9 cellular contexts compared by ENCODE assay signal in the genomic region with DNA sequence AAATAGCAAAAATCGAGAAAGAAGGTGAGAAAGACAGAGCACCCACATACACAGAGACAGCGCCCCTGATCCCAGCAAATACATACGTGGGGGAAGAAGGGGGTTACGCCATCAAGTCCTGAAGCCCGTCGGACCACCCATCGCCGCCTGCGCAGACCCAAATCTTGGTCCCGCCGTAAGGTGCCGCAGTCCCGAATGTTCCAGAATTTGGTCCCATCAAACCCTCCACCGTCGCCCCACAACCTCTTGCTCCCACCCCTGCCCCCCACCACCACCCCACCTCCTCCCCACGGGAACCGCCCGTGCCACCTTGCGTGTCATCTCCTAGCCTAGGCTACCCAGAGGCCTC.
DNase-seq lines count a peak whose midpoint lies in the region; ATAC-seq and TF ChIP-seq lines count a peak whose summit lies in the region.
"Had no signal": no experiment of that assay in that cellular context is flagged by ENCODE, and none has a peak within 500 bp of the region (broad histone marks: within the 10 kb centered on the region; RNA-seq: fewer than 3 reads in every experiment).

No MANE protein-coding gene starts in this region.

- peaks cover 7% of the 10 kb centered on the region for H3F3A ChIP-seq in SU-DHL-6 (ENCODE audit: insufficient read depth)

- H4K20me1 ChIP-seq in SU-DHL-6 (ENCODE audit: low read depth, low read length), result no peaks in the 10 kb centered on the region

- ATAC-seq in GM18505 (IDR thresholded peaks at IDR 0.05; ENCODE audit: unreplicated experiment), result no peak
- ATAC-seq in HG03354 (IDR thresholded peaks at IDR 0.05; ENCODE audit: poor library complexity, severe bottlenecking, unreplicated experiment), result no peak

- TF ChIP-seq POLR2A in esophagus squamous epithelium (IDR thresholded peaks at IDR 0.05) (no peak), ovary (IDR thresholded peaks at IDR 0.05) (no peak), GM18505 (IDR thresholded peaks at IDR 0.05; ENCODE audit: borderline replicate concordance, extremely low read depth, insufficient read depth, insufficient read length) (no peak)

- CTCF ChIA-PET in BJ (lab: Yijun Ruan, JAX), result interaction anchor here (0.6 to 20.7 kb wide), 13 partner anchors 9 to 204 kb away, joined by 3 to 332 read pairs (median 4); no protein-coding TSS in a partner anchor

- peaks cover 2% of the 10 kb centered on the region; the same call in 1 of the 2 replicates for H3K36me3 ChIP-seq in BJ (ENCODE audit: control insufficient read depth, insufficient read depth, low read length)
- no peaks in the 10 kb centered on the region for H3K36me3 ChIP-seq in SU-DHL-6 (ENCODE audit: low read length)
- peaks cover 0 to 35% (median 0%) of the 10 kb centered on the region in 3 donors for H3K36me3 ChIP-seq in esophagus squamous epithelium
- H3K36me3 ChIP-seq in ovary, result no peaks in the 10 kb centered on the region

- 35 to 44% methylated on average over 15 to 19 of the region's 19 CpGs for WGBS in esophagus squamous epithelium, 2 donors
- 11 to 21% (median 14%) methylated on average over 19 of the region's 19 CpGs for WGBS in ovary, 3 donors

- H3K27me3 ChIP-seq in BJ (ENCODE audit: control insufficient read depth, insufficient read depth, low read length) (no peaks in the 10 kb centered on the region), SU-DHL-6 (ENCODE audit: low read length) (no peaks in the 10 kb centered on the region), esophagus squamous epithelium (no peaks in the 10 kb centered on the region), ovary (no peaks in the 10 kb centered on the region)

- POLR2A ChIA-PET in BJ (lab: Charles Lee), result interaction anchor here (0.6 kb wide), 1 partner anchor 140 kb away, joined by 17 read pairs; no protein-coding TSS in a partner anchor

- DNase-seq in BJ (ENCODE audit: low read depth), result no peak
- DNase-seq in esophagus squamous epithelium (lab: John Stamatoyannopoulos, UW), result no peak
- no peak for DNase-seq in ovary
- DNase-seq in NCI-H1930 (lab: John Stamatoyannopoulos, UW), result no peak
- no peak for DNase-seq in NCI-H2196 treated with DMSO at 0.1 percent for 48 hours (lab: John Stamatoyannopoulos, UW; ENCODE audit: unreplicated experiment)
- DNase-seq: NCI-H2081 treated with DMSO at 0.1 percent for 48 hours had no signal

- H3K9ac ChIP-seq in SU-DHL-6 (ENCODE audit: low read length), result peak overlapping the region; percentile 74

- no peaks in the 10 kb centered on the region for H3K9me3 ChIP-seq in SU-DHL-6 (ENCODE audit: insufficient read depth, low read length)
- no peaks in the 10 kb centered on the region for H3K9me3 ChIP-seq in esophagus squamous epithelium
- H3K9me3 ChIP-seq in ovary, result no peaks in the 10 kb centered on the region

- H3K9me2 ChIP-seq in SU-DHL-6 (replicated peaks; ENCODE audit: insufficient read depth, low read length), result no peaks in the 10 kb centered on the region

- H3K27ac ChIP-seq in SU-DHL-6 (ENCODE audit: low read depth, low read length) (peak overlapping the region; percentile 63), esophagus squamous epithelium (peak overlapping the region; percentile 90 to 98 (median 96)), ovary (peak overlapping the region; percentile 96 to 97)

- TF ChIP-seq CTCF in BJ (IDR thresholded peaks at IDR 0.05; ENCODE audit: insufficient read depth, low read depth, low read length), result no peak
- TF ChIP-seq CTCF in SU-DHL-6 (IDR thresholded peaks at IDR 0.05; ENCODE audit: insufficient read depth, low read length, poor library complexity, severe bottlenecking), result no peak
- TF ChIP-seq CTCF in esophagus squamous epithelium (IDR thresholded peaks at IDR 0.05), result no peak
- TF ChIP-seq CTCF in ovary (IDR thresholded peaks at IDR 0.05), result no peak

- H3K4me3 ChIP-seq in BJ (ENCODE audit: low read depth, low read length) (peak overlapping the region; percentile 50), SU-DHL-6 (ENCODE audit: insufficient read depth, low read length, poor library complexity, severe bottlenecking) (peak overlapping the region; percentile 76), esophagus squamous epithelium (peak overlapping the region; percentile 28 to 75 (median 58)), ovary (peak overlapping the region; percentile 78)

- TF ChIP-seq EP300 in ovary (IDR thresholded peaks at IDR 0.05), result no peak

- H3K4me1 ChIP-seq in esophagus squamous epithelium, result peaks cover 47 to 100% (median 63%) of the 10 kb centered on the region in 3 donors
- H3K4me1 ChIP-seq in ovary (ENCODE audit: insufficient read depth), result peaks cover 43% of the 10 kb centered on the region

- intact Hi-C loops in esophagus squamous epithelium (cut with DNase I) (loop anchor here (10.0 kb wide), 1 partner anchor 141 kb away; no protein-coding TSS in a partner anchor), ovary (cut with DNase I) (loop anchor here in 2 of 4 donors (2.0 to 10.0 kb wide), 2 partner anchors 45 to 141 kb away; no protein-coding TSS in a partner anchor)

- H3K79me2 ChIP-seq in SU-DHL-6 (ENCODE audit: insufficient read depth, low read length), result peaks cover 46% of the 10 kb centered on the region

- peak overlapping the region; percentile 38 for H2AFZ ChIP-seq in SU-DHL-6 (ENCODE audit: low read depth, low read length, severe bottlenecking)

- peak overlapping the region; percentile 77 for H3K4me2 ChIP-seq in SU-DHL-6 (ENCODE audit: low read depth, low read length, poor library complexity, severe bottlenecking)
